Comparison of ENCODE assay signal across 28 cellular contexts in the genomic region with DNA sequence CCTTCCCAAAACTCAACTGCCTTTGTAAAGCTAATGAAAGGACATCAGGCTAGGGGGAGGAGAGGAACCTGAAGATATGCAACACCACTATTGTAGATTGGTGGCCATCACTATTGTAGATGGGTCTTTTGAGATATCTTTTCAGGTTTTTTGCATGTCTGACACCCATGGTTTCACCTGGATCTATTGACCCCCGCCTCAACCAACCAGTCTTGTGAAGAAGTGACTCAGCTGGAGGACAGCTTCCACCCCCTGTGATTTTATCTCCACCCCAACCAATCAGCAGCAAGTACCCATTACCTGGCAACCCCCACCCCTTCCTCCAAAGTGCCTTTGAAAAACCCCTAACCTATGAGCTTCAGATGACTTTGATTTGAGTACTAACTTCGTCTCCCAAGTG.
"Had no signal": no experiment of that assay in that cellular context is flagged by ENCODE, and none has a peak within 500 bp of the region (broad histone marks: within the 10 kb centered on the region; RNA-seq: fewer than 3 reads in every experiment).

No MANE protein-coding gene starts in this region.

- H3K27me3 Mint-ChIP-seq: activated CD4-positive, alpha-beta memory T cell treated with anti-CD3 and anti-CD28 coated beads, Interleukin-2, amount 10 ng/mL, durations not matched to agents 7 days and 5 days; activated CD4-positive, alpha-beta T cell treated with anti-CD3 and anti-CD28 coated beads for 36 hours; activated CD4-positive, alpha-beta T cell treated with anti-CD3 and anti-CD28 coated beads, Interleukin-2, amount 10 ng/mL, durations not matched to agents 24 days and 14 days; activated naive CD8-positive, alpha-beta T cell; activated T-cell treated with anti-CD3 and anti-CD28 coated beads, Interleukin-2, amount 50 U/mL, for 24 hours; activated T-helper 17 cell treated with anti-CD3 and anti-CD28 coated beads, Interleukin-2, amount 50 U/mL, for 72 hours; T-helper 17 cell had no signal

- ATAC-seq: activated CD4-positive, alpha-beta T cell treated with anti-CD3 and anti-CD28 coated beads for 36 hours; activated T-helper 17 cell treated with anti-CD3 and anti-CD28 coated beads, Interleukin-2, amount 50 U/mL, for 72 hours; esophagus mucosa; T-helper 17 cell had no signal

- H3K4me1 Mint-ChIP-seq: activated CD4-positive, alpha-beta memory T cell treated with anti-CD3 and anti-CD28 coated beads, Interleukin-2, amount 10 ng/mL, durations not matched to agents 7 days and 5 days; activated CD4-positive, alpha-beta T cell treated with anti-CD3 and anti-CD28 coated beads for 36 hours; activated CD4-positive, alpha-beta T cell treated with anti-CD3 and anti-CD28 coated beads, Interleukin-2, amount 10 ng/mL, durations not matched to agents 24 days and 14 days; activated T-helper 17 cell treated with anti-CD3 and anti-CD28 coated beads, Interleukin-2, amount 50 U/mL, for 72 hours; T-helper 17 cell had no signal

- H3K36me3 Mint-ChIP-seq: activated naive CD8-positive, alpha-beta T cell had no signal

- H3K27ac Mint-ChIP-seq: activated CD4-positive, alpha-beta memory T cell treated with anti-CD3 and anti-CD28 coated beads, Interleukin-2, amount 10 ng/mL, durations not matched to agents 7 days and 5 days; activated CD4-positive, alpha-beta T cell treated with anti-CD3 and anti-CD28 coated beads for 36 hours; activated CD4-positive, alpha-beta T cell treated with anti-CD3 and anti-CD28 coated beads, Interleukin-2, amount 10 ng/mL, durations not matched to agents 24 days and 14 days; activated naive CD8-positive, alpha-beta T cell; activated T-cell treated with anti-CD3 and anti-CD28 coated beads, Interleukin-2, amount 50 U/mL, for 24 hours; activated T-helper 17 cell treated with anti-CD3 and anti-CD28 coated beads, Interleukin-2, amount 50 U/mL, for 72 hours; T-helper 17 cell; T-helper 2 cell treated with Interferon-gamma antibody and Interleukin-4, amounts not matched to agents 5 μg/mL and 100 μg/mL, for 36 hours had no signal

- H3K9me3 Mint-ChIP-seq: activated CD4-positive, alpha-beta memory T cell treated with anti-CD3 and anti-CD28 coated beads, Interleukin-2, amount 10 ng/mL, durations not matched to agents 7 days and 5 days; activated CD4-positive, alpha-beta T cell treated with anti-CD3 and anti-CD28 coated beads, Interleukin-2, amount 10 ng/mL, durations not matched to agents 24 days and 14 days had no signal

- DNase-seq: activated CD4-positive, alpha-beta memory T cell treated with anti-CD3 and anti-CD28 coated beads, Interleukin-2, amount 10 ng/mL, durations not matched to agents 7 days and 5 days; activated CD4-positive, alpha-beta T cell treated with anti-CD3 and anti-CD28 coated beads for 36 hours; activated CD4-positive, alpha-beta T cell treated with anti-CD3 and anti-CD28 coated beads, Interleukin-2, amount 10 ng/mL, durations not matched to agents 24 days and 14 days; activated CD4-positive, alpha-beta T cell treated with anti-CD3 and anti-CD28 coated beads, Interleukin-2, amount 50 U/mL, for 4 hours; activated CD4-positive, CD25-positive, alpha-beta regulatory T cell; activated CD4-positive, CD25-positive, alpha-beta regulatory T cell treated with anti-CD3 and anti-CD28 coated beads, Interleukin-2, amount 50 U/mL, for 72 hours; activated CD8-positive, alpha-beta memory T cell treated with anti-CD3 and anti-CD28 coated beads, Interleukin-2, amount 50 U/mL, for 48 hours; activated effector memory CD4-positive, alpha-beta T cell treated with Interleukin-2 at 50 U/mL for 16 hours; activated gamma-delta T cell treated with Interleukin-2 at 50 U/mL for 16 hours; activated naive CD4-positive, alpha-beta T cell treated with anti-CD3 and anti-CD28 coated beads, Interleukin-2, amount 50 U/mL, for 16 hours; activated naive CD4-positive, alpha-beta T cell treated with Interleukin-2 at 50 U/mL for 16 hours; activated T-cell treated with anti-CD3 and anti-CD28 coated beads for 4 hours; activated T-cell treated with anti-CD3 and anti-CD28 coated beads, Interleukin-2, amount 50 U/mL, for 24 hours; amniotic stem cell; anterior cingulate cortex; caudate nucleus; colonic mucosa; effector CD8-positive, alpha-beta T cell; foreskin fibroblast; head of caudate nucleus; T-helper 1 cell; T-helper 17 cell; T1000; WERI-Rb-1 had no signal

- H3K4me1 ChIP-seq: colonic mucosa had no signal

- H3K4me3 Mint-ChIP-seq: activated CD4-positive, alpha-beta memory T cell treated with anti-CD3 and anti-CD28 coated beads, Interleukin-2, amount 10 ng/mL, durations not matched to agents 7 days and 5 days; activated CD4-positive, alpha-beta T cell treated with anti-CD3 and anti-CD28 coated beads for 36 hours; activated CD4-positive, alpha-beta T cell treated with anti-CD3 and anti-CD28 coated beads, Interleukin-2, amount 10 ng/mL, durations not matched to agents 24 days and 14 days; activated naive CD8-positive, alpha-beta T cell; activated T-cell treated with anti-CD3 and anti-CD28 coated beads, Interleukin-2, amount 50 U/mL, for 24 hours; activated T-helper 17 cell treated with anti-CD3 and anti-CD28 coated beads, Interleukin-2, amount 50 U/mL, for 72 hours; T-helper 17 cell; T-helper 2 cell treated with Interferon-gamma antibody and Interleukin-4, amounts not matched to agents 5 μg/mL and 100 μg/mL, for 36 hours had no signal

- H3K4me3 ChIP-seq: colonic mucosa had no signal

- H3K36me3 ChIP-seq: colonic mucosa, WERI-Rb-1 had no signal

- H3K27me3 ChIP-seq: colonic mucosa had no signal

- H3K27ac ChIP-seq: colonic mucosa, WERI-Rb-1 had no signal

- H3K9me3 ChIP-seq: colonic mucosa had no signal
